Comparison of ENCODE assay signal across 8 cellular contexts in the genomic region with DNA sequence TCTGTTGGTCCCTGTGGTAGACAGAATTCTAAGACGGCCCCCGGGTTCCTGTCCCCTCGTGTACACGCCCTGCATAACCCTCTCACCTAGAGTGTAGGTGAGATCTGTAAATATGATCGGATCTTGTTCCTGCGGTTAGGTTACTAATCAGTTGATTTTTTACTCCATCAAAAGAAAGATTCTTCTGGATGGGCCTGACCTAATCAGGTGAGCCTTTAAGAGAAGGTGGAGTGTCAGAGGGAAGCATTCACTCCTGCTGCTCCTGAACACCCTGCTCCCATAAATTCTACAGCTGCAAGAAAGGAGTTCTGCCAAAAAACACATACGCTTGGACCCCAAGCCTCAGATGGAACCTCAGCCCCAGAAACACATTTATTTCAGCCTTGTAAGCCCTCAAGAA.
"Had no signal": no experiment of that assay in that cellular context is flagged by ENCODE, and none has a peak within 500 bp of the region (broad histone marks: within the 10 kb centered on the region; RNA-seq: fewer than 3 reads in every experiment).

No MANE protein-coding gene starts in this region.

- H3K4me3 Mint-ChIP-seq: IgD-negative memory B cell had no signal

- H3K9ac ChIP-seq: GM23248 had no signal

- H2AFZ ChIP-seq: GM23248 had no signal

- H3K9me3 ChIP-seq: HAP-1 had no signal

- FAIRE-seq: HepG2 had no signal

- DNase-seq: GM23248, GOT3, H7 had no signal

- H3K36me3 Mint-ChIP-seq: IgD-negative memory B cell had no signal

- ATAC-seq: HCT116, HepG2 had no signal

- H3K36me3 ChIP-seq: HAP-1 had no signal

- H3K27ac ChIP-seq: GM23248, HL-60 had no signal

- H3K4me1 ChIP-seq: HAP-1 had no signal

- H3K4me3 ChIP-seq: GM23248, HAP-1 had no signal
